ENCODE assay signal across 7 cellular contexts in the genomic region with DNA sequence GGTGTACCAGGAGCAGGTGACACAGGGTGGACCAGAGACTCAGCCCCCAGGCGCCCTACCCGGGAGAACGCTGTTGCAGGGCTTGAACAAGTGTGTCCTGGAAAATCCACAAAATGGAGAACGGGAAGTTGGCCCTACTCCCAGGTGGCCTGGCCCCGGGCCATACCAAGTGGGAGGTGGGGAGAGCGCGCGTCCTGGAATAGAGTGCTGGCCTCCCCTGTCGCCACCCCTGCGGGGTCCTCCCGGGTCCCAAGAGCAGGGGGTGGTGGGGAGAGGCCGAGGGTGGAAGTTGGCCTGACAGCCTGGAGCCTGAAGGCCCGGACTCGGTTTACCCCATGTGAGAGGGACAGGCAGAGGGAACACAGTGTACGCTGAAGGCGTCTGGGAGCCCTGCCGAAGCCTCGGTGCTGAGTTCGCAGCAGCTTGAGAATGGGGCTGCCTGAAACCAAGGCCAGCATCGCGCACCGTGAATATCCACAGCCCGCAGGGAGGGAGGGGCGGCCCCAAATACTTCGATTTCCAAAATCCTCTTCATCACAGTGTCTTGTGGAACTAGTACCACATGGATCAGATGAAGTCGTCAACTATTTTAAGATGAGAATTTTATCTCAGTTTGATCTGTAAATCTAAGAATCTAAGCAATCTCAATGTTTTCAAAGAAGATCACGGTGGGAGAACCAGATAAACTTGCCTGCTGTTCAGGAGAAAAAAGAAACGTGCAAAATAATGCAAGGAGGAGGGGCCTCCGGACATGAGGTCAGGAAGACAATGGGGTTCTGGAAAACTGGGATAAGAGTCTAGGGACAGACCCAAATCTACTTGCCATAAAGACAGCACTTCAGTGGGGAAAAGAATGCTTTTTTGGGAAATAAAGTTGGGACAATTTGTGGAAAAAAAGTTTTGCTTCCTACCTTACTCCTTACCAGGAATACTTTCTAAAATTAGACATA. TPM values are rescaled to one million over a fixed set of nuclear protein-coding genes. Genes with fewer than 3 reads are reported as not detected.
DNase-seq lines count a peak whose midpoint lies in the region; ATAC-seq and TF ChIP-seq lines count a peak whose summit lies in the region.

No MANE protein-coding gene starts in this region.

- H3K27me3 ChIP-seq in right atrium auricular region: no peaks in the 10 kb centered on the region

- CTCF ChIA-PET in activated CD8-positive, alpha-beta T cell treated with anti-CD3 and anti-CD28 coated beads for 36 hours (lab: Charles Lee): interaction anchor here (1.1 to 2.6 kb wide), 4 partner anchors 9 to 56 kb away, joined by 3 to 7 read pairs (median 6); no protein-coding TSS in a partner anchor

- no peaks in the 10 kb centered on the region for H3K27me3 Mint-ChIP-seq in activated CD8-positive, alpha-beta T cell treated with anti-CD3 and anti-CD28 coated beads for 36 hours
- no peaks in the 10 kb centered on the region for H3K27me3 Mint-ChIP-seq in stimulated activated naive CD8-positive, alpha-beta T cell treated with anti-CD3 and anti-CD28 coated beads, Interleukin-15, amount 100 ng/mL, for 72 hours

- H3K4me1 ChIP-seq in right atrium auricular region: peaks cover 0 to 46% of the 10 kb centered on the region in 2 donors

- peaks cover 30% of the 10 kb centered on the region for H3K4me1 Mint-ChIP-seq in activated CD8-positive, alpha-beta T cell treated with anti-CD3 and anti-CD28 coated beads for 36 hours (ENCODE audit: low read depth)
- H3K4me1 Mint-ChIP-seq in stimulated activated naive CD8-positive, alpha-beta T cell treated with anti-CD3 and anti-CD28 coated beads, Interleukin-15, amount 100 ng/mL, for 72 hours: peaks cover 59% of the 10 kb centered on the region

- ATAC-seq in activated CD8-positive, alpha-beta T cell treated with anti-CD3 and anti-CD28 coated beads for 36 hours: no peak
- ATAC-seq in stimulated activated naive CD8-positive, alpha-beta T cell treated with anti-CD3 and anti-CD28 coated beads, Interleukin-15, amount 100 ng/mL, for 72 hours: no peak
- ATAC-seq in HG03460 (IDR thresholded peaks at IDR 0.05; ENCODE audit: unreplicated experiment): no peak

- H3K4me3 Mint-ChIP-seq in activated CD8-positive, alpha-beta T cell treated with anti-CD3 and anti-CD28 coated beads for 36 hours: peak overlapping the region; percentile 99
- H3K4me3 Mint-ChIP-seq in stimulated activated naive CD8-positive, alpha-beta T cell treated with anti-CD3 and anti-CD28 coated beads, Interleukin-15, amount 100 ng/mL, for 72 hours: peak overlapping the region; percentile 98 to 100

- peaks cover 4% of the 10 kb centered on the region for H3K36me3 ChIP-seq in right atrium auricular region

- no peak for DNase-seq in Jurkat, Clone E6-1 (ENCODE audit: low read depth, low spot score)
- DNase-seq in activated CD8-positive, alpha-beta T cell treated with anti-CD3 and anti-CD28 coated beads for 36 hours: no peak
- DNase-seq in right atrium auricular region (ENCODE audit: low spot score): no peak
- peak in 1 of 2 donors; percentile 9 for DNase-seq in stimulated activated naive CD8-positive, alpha-beta T cell treated with anti-CD3 and anti-CD28 coated beads, Interleukin-15, amount 100 ng/mL, for 72 hours
- DNase-seq in effector CD8-positive, alpha-beta T cell (lab: John Stamatoyannopoulos, UW): no peak
- DNase-seq in RPMI8226: no peak

- H3K9me3 Mint-ChIP-seq in activated CD8-positive, alpha-beta T cell treated with anti-CD3 and anti-CD28 coated beads for 36 hours: no peaks in the 10 kb centered on the region
- no peaks in the 10 kb centered on the region for H3K9me3 Mint-ChIP-seq in stimulated activated naive CD8-positive, alpha-beta T cell treated with anti-CD3 and anti-CD28 coated beads, Interleukin-15, amount 100 ng/mL, for 72 hours

- peaks cover 33% of the 10 kb centered on the region for H3K36me3 Mint-ChIP-seq in activated CD8-positive, alpha-beta T cell treated with anti-CD3 and anti-CD28 coated beads for 36 hours (ENCODE audit: low read depth)

- TF ChIP-seq CTCF in activated CD8-positive, alpha-beta T cell treated with anti-CD3 and anti-CD28 coated beads for 36 hours (IDR thresholded peaks at IDR 0.05): no peak
- no peak for TF ChIP-seq CTCF in right atrium auricular region (IDR thresholded peaks at IDR 0.05)

- H3K27ac ChIP-seq in right atrium auricular region: peak overlapping the region; percentile 95 to 96

- H3K4me3 ChIP-seq in Jurkat, Clone E6-1 (ENCODE audit: low read length): peak overlapping the region; percentile 94
- H3K4me3 ChIP-seq in right atrium auricular region: peak overlapping the region in 1 of 2 donors; percentile 32

- peak overlapping the region; percentile 97 for H3K27ac Mint-ChIP-seq in activated CD8-positive, alpha-beta T cell treated with anti-CD3 and anti-CD28 coated beads for 36 hours
- peak overlapping the region in 1 of 2 donors; percentile 99 for H3K27ac Mint-ChIP-seq in stimulated activated naive CD8-positive, alpha-beta T cell treated with anti-CD3 and anti-CD28 coated beads, Interleukin-15, amount 100 ng/mL, for 72 hours

- intact Hi-C loops in activated CD8-positive, alpha-beta T cell treated with anti-CD3 and anti-CD28 coated beads for 36 hours (cut with micrococcal nuclease): no loop called here

- POLR2A ChIA-PET in activated CD8-positive, alpha-beta T cell treated with anti-CD3 and anti-CD28 coated beads for 36 hours (lab: Charles Lee): interaction anchor here (1.3 to 3.2 kb wide), 3 partner anchors 8 to 18 kb away, joined by 5 to 39 read pairs (median 13); a partner anchor contains a TSS

- no peaks in the 10 kb centered on the region for H3K9me3 ChIP-seq in right atrium auricular region

RNA-seq across cellular contexts. Expression of a gene that starts 10.4 kb away (rescaled TPM):
- polyA plus RNA-seq in Jurkat, Clone E6-1 (2012; ENCODE audit: insufficient read depth, insufficient read length): 17.6 TPM
- 10 to 100 TPM; 25.6 to 27.7 TPM for total RNA-seq in activated CD8-positive, alpha-beta T cell treated with anti-CD3 and anti-CD28 coated beads for 36 hours
- total RNA-seq in right atrium auricular region: 1 to 10 TPM; 4.4 to 5.6 TPM

RNA-seq across cellular contexts. Expression of a gene that starts 11.5 kb away (rescaled TPM):
- polyA plus RNA-seq in Jurkat, Clone E6-1 (2012; ENCODE audit: insufficient read depth, insufficient read length): 78.0 TPM
- total RNA-seq in activated CD8-positive, alpha-beta T cell treated with anti-CD3 and anti-CD28 coated beads for 36 hours: 100 to 1,000 TPM; 112 to 113 TPM
- total RNA-seq in right atrium auricular region: 10 to 100 TPM; 92.6 to 99.5 TPM

RNA-seq across cellular contexts. Expression of a gene that starts 25.5 kb away (rescaled TPM):
- 27.1 TPM for polyA plus RNA-seq in Jurkat, Clone E6-1 (2012; ENCODE audit: insufficient read depth, insufficient read length)
- total RNA-seq in activated CD8-positive, alpha-beta T cell treated with anti-CD3 and anti-CD28 coated beads for 36 hours: 10 to 100 TPM; 43.4 to 46.8 TPM
- 10 to 100 TPM in 1 of 2 donors, 1 to 10 TPM in 1; 9.6 to 12.1 TPM for total RNA-seq in right atrium auricular region

RNA-seq across cellular contexts. Expression of a gene that starts 31.4 kb away (rescaled TPM):
- 3.6 TPM for polyA plus RNA-seq in Jurkat, Clone E6-1 (2012; ENCODE audit: insufficient read depth, insufficient read length)
- total RNA-seq in activated CD8-positive, alpha-beta T cell treated with anti-CD3 and anti-CD28 coated beads for 36 hours: 1 to 10 TPM; 5.3 to 6.7 TPM
- total RNA-seq in right atrium auricular region: 1 to 10 TPM; 1.7 to 4.0 TPM

RNA-seq across cellular contexts. Expression of a gene that starts 31.4 kb away (rescaled TPM):
- polyA plus RNA-seq in Jurkat, Clone E6-1 (2012; ENCODE audit: insufficient read depth, insufficient read length): 33.1 TPM
- 10 to 100 TPM; 23.1 to 25.1 TPM for total RNA-seq in activated CD8-positive, alpha-beta T cell treated with anti-CD3 and anti-CD28 coated beads for 36 hours
- 10 to 100 TPM; 35.0 to 42.1 TPM for total RNA-seq in right atrium auricular region

Comparison
In these comparisons a context has a peak if more than half of its experiments do, and no peak if none do; other contexts are left out.
1. RNA of a gene that starts 10.4 kb away (total RNA-seq): 25.6 to 27.7 TPM in activated CD8-positive, alpha-beta T cell treated with anti-CD3 and anti-CD28 coated beads for 36 hours; 4.4 to 5.6 TPM in right atrium auricular region; every median in the first group is over 4 times any median in the second.